Comparison of ENCODE assay signal across 7 cellular contexts in genomic region chr6:37103169-37104039, GRCh38.
DNase-seq lines count a peak whose midpoint lies in the region; ATAC-seq and TF ChIP-seq lines count a peak whose summit lies in the region.

No MANE protein-coding gene starts in this region.

- H3K36me3 Mint-ChIP-seq in type B pancreatic cell: no peaks in the 10 kb centered on the region

- H3K4me3 Mint-ChIP-seq in type B pancreatic cell: peak overlapping the region; percentile 83

- peaks cover 46% of the 10 kb centered on the region for H3K4me1 Mint-ChIP-seq in type B pancreatic cell (ENCODE audit: unreplicated experiment)

- H3K27me3 Mint-ChIP-seq in type B pancreatic cell: no peaks in the 10 kb centered on the region

- no peaks in the 10 kb centered on the region for H3K9me3 ChIP-seq in mucosa of descending colon

- H3K4me3 ChIP-seq in WI38 (ENCODE audit: low read depth, low read length): peak overlapping the region; percentile 52
- peak overlapping the region; percentile 25 for H3K4me3 ChIP-seq in epithelial cell of esophagus (ENCODE audit: low read length)
- no peak overlapping the region for H3K4me3 ChIP-seq in mucosa of descending colon

- peaks cover 29% of the 10 kb centered on the region for H3K4me1 ChIP-seq in mucosa of descending colon (ENCODE audit: low read depth)

- TF ChIP-seq CTCF in WI38 (IDR thresholded peaks at IDR 0.05; ENCODE audit: low read depth, low read length): no peak
- TF ChIP-seq CTCF in epithelial cell of esophagus (IDR thresholded peaks at IDR 0.05; ENCODE audit: insufficient read depth, low read depth, low read length, missing control alignments): no peak
- no peak for TF ChIP-seq CTCF in mucosa of descending colon (IDR thresholded peaks at IDR 0.05)
- TF ChIP-seq CTCF in type B pancreatic cell (conservative IDR thresholded peaks at IDR 0.05): no peak

- DNase-seq in NCI-H1694 (lab: John Stamatoyannopoulos, UW) (peak; percentile 47), epithelial cell of esophagus (ENCODE audit: low read depth) (peak; percentile 33), mucosa of descending colon (peak; percentile 92 to 93 (median 93)), type B pancreatic cell (ENCODE audit: extremely low spot score, unreplicated experiment) (peak; percentile 77)

- ATAC-seq in GM18502 (IDR thresholded peaks at IDR 0.05; ENCODE audit: poor library complexity, unreplicated experiment): peak; percentile 43
- peak; percentile 81 for ATAC-seq in mucosa of descending colon
- no peak for ATAC-seq in GM21576 (IDR thresholded peaks at IDR 0.05; ENCODE audit: unreplicated experiment)

- intact Hi-C loops in mucosa of descending colon (cut with DNase I, micrococcal nuclease): no loop called here

- H3K36me3 ChIP-seq in mucosa of descending colon (ENCODE audit: low read depth): no peaks in the 10 kb centered on the region

- H3K27ac Mint-ChIP-seq in type B pancreatic cell: peak overlapping the region; percentile 98

- no peaks in the 10 kb centered on the region for H3K9me3 Mint-ChIP-seq in type B pancreatic cell

Comparison
In these comparisons a context has a peak if more than half of its experiments do, and no peak if none do; other contexts are left out.
1. DNase-seq: peak in every context shown above with its lines; median percentile 93 in mucosa of descending colon; 77 in type B pancreatic cell; 47 in NCI-H1694; 33 in epithelial cell of esophagus.